In genomic region chr10:13586676-13587355, GRCh38 we compare ENCODE assay signal across 1 cellular context.
TF ChIP-seq lines count a peak whose summit lies in the region.

PRPF18 (plus strand) TSS chr10:13586965; CDS start chr10:13587087, 122 bp downstream.

TF ChIP-seq in HepG2, 621 proteins besides CTCF, POLR2A, EP300 and RAD21 (continued from another document and continues in another):
- TF ChIP-seq ZNF407 (CRISPR knock-in tag; IDR thresholded peaks at IDR 0.05; ENCODE audit: not compliant biosample characterization), result no peak
- TF ChIP-seq ZNF577 (CRISPR knock-in tag; IDR thresholded peaks at IDR 0.05; ENCODE audit: borderline replicate concordance, low read depth), result no peak
- TF ChIP-seq SATB2 (CRISPR knock-in tag; IDR thresholded peaks at IDR 0.05), result no peak
- TF ChIP-seq IKZF1 (IDR thresholded peaks at IDR 0.05), result no peak
- TF ChIP-seq SMARCE1 (IDR thresholded peaks at IDR 0.05; ENCODE audit: borderline replicate concordance), result no peak
- no peak for TF ChIP-seq ZNF503 (CRISPR knock-in tag; IDR thresholded peaks at IDR 0.05)
- peak; percentile 47; the same call in 1 of the 2 replicates for TF ChIP-seq NFKB2 (CRISPR knock-in tag; IDR thresholded peaks at IDR 0.05; ENCODE audit: borderline replicate concordance)
- no peak for TF ChIP-seq SOX13 (IDR thresholded peaks at IDR 0.05)
- 0 out of 4 replicates have a peak, but pooled peaks of 1 of the 2 experiments have one; percentile 36 for TF ChIP-seq SOX13 (CRISPR knock-in tag; conservative IDR thresholded peaks at IDR 0.05 in 1 of 2, IDR thresholded peaks at IDR 0.05 in 1 of 2)
- no peak for TF ChIP-seq ZNF569 (CRISPR knock-in tag; IDR thresholded peaks at IDR 0.05; ENCODE audit: borderline replicate concordance)
- peak; percentile 86; the same call in 1 of the 2 replicates for TF ChIP-seq ZNF816 (CRISPR knock-in tag; IDR thresholded peaks at IDR 0.05; ENCODE audit: borderline replicate concordance)
- no peak for TF ChIP-seq ZNF777 (CRISPR knock-in tag; IDR thresholded peaks at IDR 0.05)
- TF ChIP-seq ZNF720 (CRISPR knock-in tag; IDR thresholded peaks at IDR 0.05), result no peak
- no peak for TF ChIP-seq ZFP37 (CRISPR knock-in tag; IDR thresholded peaks at IDR 0.05; ENCODE audit: borderline replicate concordance)
- TF ChIP-seq RXRB (CRISPR knock-in tag; IDR thresholded peaks at IDR 0.05; ENCODE audit: borderline replicate concordance), result peak; percentile 77
- 0 out of 2 replicates have a peak, but pooled peaks have one; percentile 34 for TF ChIP-seq ZNF24 (IDR thresholded peaks at IDR 0.05)
- 0 out of 2 replicates have a peak, but pooled peaks have one; percentile 50 for TF ChIP-seq CREB1 (IDR thresholded peaks at IDR 0.05)
- peak; percentile 53; the same call in 1 of the 2 replicates for TF ChIP-seq CREB1 (CRISPR knock-in tag; IDR thresholded peaks at IDR 0.05)
- peak; percentile 89; the same call in 1 of the 2 replicates for TF ChIP-seq IKZF5 (CRISPR knock-in tag; IDR thresholded peaks at IDR 0.05)
- no peak for TF ChIP-seq MLLT10 (CRISPR knock-in tag; IDR thresholded peaks at IDR 0.05)
- no peak for TF ChIP-seq SKIL (CRISPR knock-in tag; IDR thresholded peaks at IDR 0.05; ENCODE audit: borderline replicate concordance)
- peak; percentile 98 for TF ChIP-seq KDM5A (IDR thresholded peaks at IDR 0.05; ENCODE audit: borderline replicate concordance, low read length)
- TF ChIP-seq FOXP1 (IDR thresholded peaks at IDR 0.05), result no peak
- peak; percentile 35; the same call in 1 of the 2 replicates for TF ChIP-seq FOXP1 (CRISPR knock-in tag; IDR thresholded peaks at IDR 0.05)
- peak; percentile 22; the same call in 1 of the 2 replicates for TF ChIP-seq ZKSCAN1 (IDR thresholded peaks at IDR 0.05; ENCODE audit: low read length)
- no peak for TF ChIP-seq KIAA2018 (CRISPR knock-in tag; IDR thresholded peaks at IDR 0.05; ENCODE audit: borderline replicate concordance)
- no peak for TF ChIP-seq GPN1 (CRISPR knock-in tag; IDR thresholded peaks at IDR 0.05; ENCODE audit: borderline replicate concordance)
- peak; percentile 48 for TF ChIP-seq FOXP4 (CRISPR knock-in tag; IDR thresholded peaks at IDR 0.05)
- TF ChIP-seq ZNF672 (CRISPR knock-in tag; IDR thresholded peaks at IDR 0.05), result no peak
- no peak for TF ChIP-seq ZNF891 (CRISPR knock-in tag; IDR thresholded peaks at IDR 0.05)
- TF ChIP-seq ZFP36L1 (CRISPR knock-in tag; IDR thresholded peaks at IDR 0.05), result no peak
- TF ChIP-seq U2AF1 (optimal IDR thresholded peaks at IDR 0.05; ENCODE audit: low read depth, low read length), result peak; percentile 86
- no peak for TF ChIP-seq ZNF704 (CRISPR knock-in tag; IDR thresholded peaks at IDR 0.05; ENCODE audit: borderline replicate concordance)
